Comparison of ENCODE assay signal across 14 cellular contexts in genomic region chr4:151139814-151140213, GRCh38. TPM values are rescaled to one million over a fixed set of nuclear protein-coding genes. Genes with fewer than 3 reads are reported as not detected.
DNase-seq lines count a peak whose midpoint lies in the region; ATAC-seq and TF ChIP-seq lines count a peak whose summit lies in the region.
"Had no signal": no experiment of that assay in that cellular context is flagged by ENCODE, and none has a peak within 500 bp of the region (broad histone marks: within the 10 kb centered on the region; RNA-seq: fewer than 3 reads in every experiment).

No MANE protein-coding gene starts in this region.

- peaks cover 9% of the 10 kb centered on the region for H3K4me1 ChIP-seq in adipocyte (ENCODE audit: control insufficient read depth, insufficient read depth, low read length)
- peaks cover 6% of the 10 kb centered on the region for H3K4me1 ChIP-seq in HAP-1
- H3K4me1 ChIP-seq: Caco-2 had no signal

- H3K9me3 ChIP-seq in adipocyte (ENCODE audit: control insufficient read depth, low read length): no peaks in the 10 kb centered on the region
- no peaks in the 10 kb centered on the region for H3K9me3 ChIP-seq in HAP-1
- H3K9me3 ChIP-seq: Caco-2 had no signal

- H3K36me3 ChIP-seq in adipocyte (ENCODE audit: control insufficient read depth, insufficient read depth, low read length, severe bottlenecking): peaks cover 96% of the 10 kb centered on the region
- H3K36me3 ChIP-seq in HAP-1 (replicated peaks): peaks cover 5% of the 10 kb centered on the region; the same call in 1 of the 2 replicates

- in situ Hi-C loops in HAP-1 (cut with MboI; ENCODE audit: low sequenced_read_pairs): no loop called here
- in situ Hi-C loops in GM13977 (cut with MboI; ENCODE audit: low pct_unique_long_range_greater_than_20kb, low sequenced_read_pairs, unreplicated experiment): no loop called here

- H3K4me3 ChIP-seq in adipocyte (ENCODE audit: low read length) (no peak overlapping the region), HAP-1 (no peak overlapping the region)

- no peak overlapping the region for H3K9ac ChIP-seq in adipocyte (ENCODE audit: low read length)

- DNase-seq in adipocyte (ENCODE audit: low read depth) (peak; percentile 33), foreskin melanocyte (peak; percentile 65), sciatic nerve (ENCODE audit: low spot score) (no peak), HAP-1 (ENCODE audit: low spot score in 2 of 2) (no peak), GM13977 (ENCODE audit: low spot score) (no peak), cardiac septum (ENCODE audit: low spot score) (no peak)
- DNase-seq: Caco-2; CD4-positive, CD25-positive, alpha-beta regulatory T cell; CD8-positive, alpha-beta T cell; DMS 273 treated with DMSO at 0.1 percent for 48 hours; DMS79; GF-D8; GOT3; HCEC 1CT had no signal

- H3K27me3 ChIP-seq in adipocyte (replicated peaks; ENCODE audit: control insufficient read depth, insufficient read depth, low read length): no peaks in the 10 kb centered on the region
- H3K27me3 ChIP-seq in HAP-1 (ENCODE audit: low read depth): no peaks in the 10 kb centered on the region

- intact Hi-C loops in sciatic nerve (cut with DNase I) (no loop called here), cardiac septum (cut with DNase I) (no loop called here)

- TF ChIP-seq CTCF in GM13977 (IDR thresholded peaks at IDR 0.05; ENCODE audit: extremely low read depth, insufficient read depth, missing control alignments): no peak

- ATAC-seq in sciatic nerve: peak; percentile 57
- ATAC-seq: CD8-positive, alpha-beta T cell had no signal

RNA-seq across cellular contexts. Expression of gene RPS3A, which starts 40.4 kb away (rescaled TPM):
- 1,451 TPM for total RNA-seq in sciatic nerve
- 807 TPM for total RNA-seq in cardiac septum

Comparison
In these comparisons a context has a peak if more than half of its experiments do, and no peak if none do; other contexts are left out.
1. DNase-seq: peak in adipocyte (single experiment) and foreskin melanocyte (single experiment); none in sciatic nerve (single experiment), HAP-1 (0 of 2), GM13977 (single experiment) and cardiac septum (single experiment).